In the genomic region with DNA sequence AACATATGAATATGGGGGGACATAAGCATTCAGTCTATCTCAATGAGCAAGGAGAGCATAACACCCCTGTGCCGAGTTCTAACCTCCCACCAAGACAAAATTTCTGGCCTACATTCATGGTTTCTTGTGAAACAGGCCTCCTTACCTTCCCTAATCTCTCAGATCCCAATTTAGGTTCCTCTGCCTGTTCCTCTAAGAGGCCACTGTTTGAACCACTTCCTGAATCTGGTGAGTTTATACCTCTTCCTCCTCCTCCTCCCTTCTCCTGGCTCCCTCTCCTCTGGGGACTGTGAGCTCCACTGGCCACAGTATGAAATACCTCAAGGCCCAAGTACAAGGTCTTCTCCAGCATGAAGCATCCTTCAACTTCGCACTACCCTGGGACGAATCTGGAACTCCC, we compare ENCODE assay signal across 20 cellular contexts. TPM values are rescaled to one million over a fixed set of nuclear protein-coding genes. Genes with fewer than 3 reads are reported as not detected.
DNase-seq lines count a peak whose midpoint lies in the region; TF ChIP-seq lines count a peak whose summit lies in the region.
"Had no signal": no experiment of that assay in that cellular context is flagged by ENCODE, and none has a peak within 500 bp of the region (broad histone marks: within the 10 kb centered on the region; RNA-seq: fewer than 3 reads in every experiment).

No MANE protein-coding gene starts in this region.

- no peaks in the 10 kb centered on the region for H4K20me1 ChIP-seq in osteoblast (ENCODE audit: insufficient read depth, low read length)

- TF ChIP-seq CTCF in osteoblast (IDR thresholded peaks at IDR 0.05; ENCODE audit: extremely low read depth, low read depth, low read length): no peak
- TF ChIP-seq CTCF in suprapubic skin (IDR thresholded peaks at IDR 0.05): no peak

- H3K9me3 ChIP-seq in osteoblast (ENCODE audit: low read depth, low read length) (no peaks in the 10 kb centered on the region), suprapubic skin (no peaks in the 10 kb centered on the region)
- H3K9me3 ChIP-seq: SJSA1 had no signal

- DNase-seq in SIG-M5 treated with dmso at 0.1 percent for 504 hours (lab: John Stamatoyannopoulos, UW; ENCODE audit: unreplicated experiment): peak; percentile 48
- no peak for DNase-seq in SIG-M5 (lab: John Stamatoyannopoulos, UW)
- peak; percentile 73 for DNase-seq in KBM-7
- DNase-seq in NOMO-1 treated with dmso at 0.1 percent for 144 hours (lab: John Stamatoyannopoulos, UW; ENCODE audit: unreplicated experiment): peak; percentile 24
- peak; percentile 72 for DNase-seq in osteoblast (ENCODE audit: insufficient read length, low spot score, missing footprints)
- no peak for DNase-seq in NCI-H748 (lab: John Stamatoyannopoulos, UW; ENCODE audit: unreplicated experiment)
- no peak for DNase-seq in DMS153 (lab: John Stamatoyannopoulos, UW)
- DNase-seq in suprapubic skin (ENCODE audit: low spot score in 2 of 2): no peak
- DNase-seq: CD8-positive, alpha-beta memory T cell; NCI-H1105 treated with DMSO at 0.1 percent for 48 hours; NCI-H1694; NCI-H748 treated with DMSO at 0.1 percent for 48 hours; PC-9; T-helper 9 cell had no signal

- no peaks in the 10 kb centered on the region for H3K79me2 ChIP-seq in osteoblast (ENCODE audit: insufficient read depth, low read length)

- TF ChIP-seq POLR2A in suprapubic skin (IDR thresholded peaks at IDR 0.05): no peak

- no peaks in the 10 kb centered on the region for H3K4me1 ChIP-seq in osteoblast (ENCODE audit: insufficient read depth, low read length)
- H3K4me1 ChIP-seq in suprapubic skin: no peaks in the 10 kb centered on the region
- H3K4me1 ChIP-seq: SJSA1 had no signal

- H3K4me3 ChIP-seq in osteoblast (ENCODE audit: insufficient read depth, low read length) (no peak overlapping the region), suprapubic skin (no peak overlapping the region)
- H3K4me3 ChIP-seq: PC-9, SJSA1 had no signal

- no peak overlapping the region for H2AFZ ChIP-seq in osteoblast (ENCODE audit: low read length)
- H2AFZ ChIP-seq: PC-9 had no signal

- H3K4me2 ChIP-seq in osteoblast (ENCODE audit: insufficient read depth, low read length): no peak overlapping the region
- H3K4me2 ChIP-seq: PC-9 had no signal

- H3K36me3 ChIP-seq in osteoblast (ENCODE audit: insufficient read depth, low read length) (no peaks in the 10 kb centered on the region), suprapubic skin (no peaks in the 10 kb centered on the region)
- H3K36me3 ChIP-seq: SJSA1 had no signal

- no peak overlapping the region for H3K27ac ChIP-seq in osteoblast (ENCODE audit: low read depth, low read length)
- no peak overlapping the region for H3K27ac ChIP-seq in suprapubic skin
- H3K27ac ChIP-seq: 22Rv1, PC-9, SJSA1 had no signal

- in situ Hi-C loops in KBM-7 (cut with MboI; ENCODE audit: low pct_unique_long_range_greater_than_20kb, low sequenced_read_pairs): no loop called here

- 85% methylated on average over 3 of the region's 3 CpGs for WGBS in suprapubic skin

- H3K27me3 ChIP-seq in osteoblast (ENCODE audit: insufficient read depth, low read length): no peaks in the 10 kb centered on the region
- peaks cover 4% of the 10 kb centered on the region for H3K27me3 ChIP-seq in suprapubic skin

- TF ChIP-seq EP300 in suprapubic skin (IDR thresholded peaks at IDR 0.05): no peak

RNA-seq across cellular contexts. Expression of gene SIGLECL1, which starts 8.0 kb away (rescaled TPM):
- total RNA-seq in osteoblast (not detected in 2 replicates), suprapubic skin (not detected)
- total RNA-seq: B cell; CD8-positive, alpha-beta memory T cell; HT1080; MCF 10A; NCI-H460; PC-9; SJSA1 had no signal

RNA-seq across cellular contexts. Expression of gene CD33, which starts 18.0 kb away (rescaled TPM):
- total RNA-seq in osteoblast (not detected in 2 replicates), suprapubic skin (1 to 10 TPM in 3 of 4 donors, under 1 TPM in 1; 0.51 to 7.0 (median 2.4) TPM)
- total RNA-seq: B cell, PC-9, SJSA1 had no signal

Comparison
In these comparisons a context has a peak if more than half of its experiments do, and no peak if none do; other contexts are left out.
1. DNase-seq: peak in SIG-M5 treated with dmso at 0.1 percent for 504 hours (single experiment), KBM-7 (single experiment), NOMO-1 treated with dmso at 0.1 percent for 144 hours (single experiment) and osteoblast (single experiment); none in SIG-M5 (single experiment), NCI-H748 (single experiment), DMS153 (single experiment) and suprapubic skin (0 of 2).